ENCODE assay signal across 30 cellular contexts in genomic region chr4:81965454-81965853, GRCh38.
"Had no signal": no experiment of that assay in that cellular context is flagged by ENCODE, and none has a peak within 500 bp of the region (broad histone marks: within the 10 kb centered on the region; RNA-seq: fewer than 3 reads in every experiment).

No MANE protein-coding gene starts in this region.

- H3K36me3 ChIP-seq: heart right ventricle, left lung, neural progenitor cell, right lobe of liver, thoracic aorta, tibial nerve, upper lobe of left lung had no signal

- H3K9ac ChIP-seq: neural progenitor cell, parathyroid adenoma had no signal

- H3K27me3 ChIP-seq: heart right ventricle, left lung, neural progenitor cell, right lobe of liver, tibial nerve, upper lobe of left lung had no signal

- H3K36me3 Mint-ChIP-seq: mesothelial cell of epicardium; naive B cell; neural progenitor cell; stimulated activated naive B cell treated with anti-CD40 and anti-IgM and Interleukin-4, amounts not matched to agents 10 μg/mL and 1 μg/mL and 100 μg/mL, for 72 hours had no signal

- H3K4me3 ChIP-seq: heart right ventricle, left lung, mucosa of descending colon, neural progenitor cell, right lobe of liver, thoracic aorta, tibial nerve, upper lobe of left lung had no signal

- H3K4me1 ChIP-seq: heart right ventricle, left lung, parathyroid adenoma, right lobe of liver, tibial nerve, upper lobe of left lung had no signal

- H3K27me3 Mint-ChIP-seq: dendritic cell treated with granulocyte-macrophage colony-stimulating factor and Interleukin-4, amounts not matched to agents 40 ng/mL and 50 ng/mL, for 4 days; progenitor cell of endocrine pancreas; stimulated activated naive CD8-positive, alpha-beta T cell treated with anti-CD3 and anti-CD28 coated beads, Interleukin-15, Interleukin-2, amounts not matched to agents 100 ng/mL and 50 ng/mL, for 24 hours had no signal

- H3K27ac ChIP-seq: epithelial cell of prostate, heart right ventricle, left lung, neural progenitor cell, parathyroid adenoma, right lobe of liver, thoracic aorta, tibial nerve, upper lobe of left lung had no signal

- H3K4me1 Mint-ChIP-seq: nephron had no signal

- H3K4me2 ChIP-seq: neural progenitor cell had no signal

- DNase-seq: effector CD8-positive, alpha-beta T cell; endodermal cell; foreskin fibroblast; glutamatergic neuron; heart right ventricle; hippocampal formation; left cardiac atrium; left lung; mesenchymal stem cell; mucosa of descending colon; naive B cell; right lobe of liver; small intestine; stimulated activated CD4-positive, alpha-beta T cell treated with anti-CD3 and anti-CD28 coated beads, Interleukin-15, amount 100 ng/mL, for 24 hours; stimulated activated CD4-positive, alpha-beta T cell treated with anti-CD3 and anti-CD28 coated beads, Interleukin-2, amount 100 ng/mL, for 48 hours; stimulated activated naive B cell treated with anti-CD40 and anti-IgM and Interleukin-4, amounts not matched to agents 10 μg/mL and 1 μg/mL and 100 μg/mL, for 72 hours; upper lobe of left lung had no signal

- H3K79me2 ChIP-seq: parathyroid adenoma had no signal

- H3K4me3 Mint-ChIP-seq: dendritic cell treated with granulocyte-macrophage colony-stimulating factor and Interleukin-4, amounts not matched to agents 40 ng/mL and 50 ng/mL, for 4 days; endodermal cell; mesothelial cell of epicardium; nephron; neural progenitor cell; stimulated activated naive B cell treated with anti-CD40 and anti-IgM and Interleukin-4, amounts not matched to agents 10 μg/mL and 1 μg/mL and 100 μg/mL, for 72 hours; stimulated activated naive CD8-positive, alpha-beta T cell treated with anti-CD3 and anti-CD28 coated beads, Interleukin-15, Interleukin-2, amounts not matched to agents 100 ng/mL and 50 ng/mL, for 24 hours had no signal

- ATAC-seq: esophagus mucosa, heart right ventricle, left cardiac atrium, left lung, mucosa of descending colon, right lobe of liver had no signal

- H3K9me3 ChIP-seq: heart right ventricle, left lung, mucosa of descending colon, right lobe of liver, thoracic aorta, tibial nerve, upper lobe of left lung had no signal

- H3K27ac Mint-ChIP-seq: dendritic cell treated with granulocyte-macrophage colony-stimulating factor and Interleukin-4, amounts not matched to agents 40 ng/mL and 50 ng/mL, for 4 days; endodermal cell; mesothelial cell of epicardium; nephron; neural progenitor cell; progenitor cell of endocrine pancreas; stimulated activated naive B cell treated with anti-CD40 and anti-IgM and Interleukin-4, amounts not matched to agents 10 μg/mL and 1 μg/mL and 100 μg/mL, for 72 hours; stimulated activated naive CD8-positive, alpha-beta T cell treated with anti-CD3 and anti-CD28 coated beads, Interleukin-15, Interleukin-2, amounts not matched to agents 100 ng/mL and 50 ng/mL, for 24 hours had no signal

- H3K9me3 Mint-ChIP-seq: dendritic cell treated with granulocyte-macrophage colony-stimulating factor and Interleukin-4, amounts not matched to agents 40 ng/mL and 50 ng/mL, for 4 days; endodermal cell; mesothelial cell of epicardium; nephron; neural progenitor cell; stimulated activated naive B cell treated with anti-CD40 and anti-IgM and Interleukin-4, amounts not matched to agents 10 μg/mL and 1 μg/mL and 100 μg/mL, for 72 hours; stimulated activated naive CD8-positive, alpha-beta T cell treated with anti-CD3 and anti-CD28 coated beads, Interleukin-15, Interleukin-2, amounts not matched to agents 100 ng/mL and 50 ng/mL, for 24 hours had no signal

- FAIRE-seq: islet of Langerhans, small intestine, urothelium cell line had no signal

- H2AFZ ChIP-seq: neural progenitor cell, parathyroid adenoma had no signal
